ENCODE assay signal across 1 cellular context in the genomic region with DNA sequence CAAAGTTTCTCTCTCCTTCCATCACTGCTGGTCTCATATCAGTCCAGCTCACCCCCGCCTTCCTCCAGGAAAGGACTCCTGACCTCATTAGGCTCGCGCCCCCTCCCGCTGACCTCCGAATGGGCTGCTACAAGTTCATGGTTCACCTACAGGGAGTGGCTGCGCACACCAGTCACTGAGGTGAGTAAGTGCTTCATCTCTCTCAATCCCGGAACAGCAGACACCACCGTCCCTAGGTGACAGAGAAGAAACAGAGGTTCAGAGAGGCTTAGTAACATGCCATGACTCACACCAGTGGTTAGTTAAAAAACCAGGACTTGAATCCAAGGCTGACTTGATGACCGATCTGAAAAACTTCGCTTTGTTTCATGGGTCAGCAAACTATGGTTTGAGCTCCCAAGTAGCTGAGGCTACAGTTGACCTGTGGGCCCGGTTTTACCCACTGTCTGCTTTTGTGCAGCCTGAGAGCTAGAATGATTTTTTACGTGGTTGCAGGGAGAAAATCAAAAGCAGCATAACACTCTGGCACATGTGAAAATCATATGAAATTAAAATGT.
TF ChIP-seq lines count a peak whose summit lies in the region.

No MANE protein-coding gene starts in this region.

TF ChIP-seq in K562, 482 proteins besides CTCF, POLR2A, EP300 and RAD21 (continued from another document and continues in another):
- TF ChIP-seq NCOA4 (IDR thresholded peaks at IDR 0.05; ENCODE audit: partially characterized antibody) (no peak), CHD7 (IDR thresholded peaks at IDR 0.05; ENCODE audit: low read depth, low read length) (no peak), HMG20B (CRISPR knock-in tag; IDR thresholded peaks at IDR 0.05) (no peak), SP2 (IDR thresholded peaks at IDR 0.05; ENCODE audit: extremely low read depth, low read depth, low read length, poor library complexity, severe bottlenecking) (no peak), HNRNPK (IDR thresholded peaks at IDR 0.05; ENCODE audit: low read depth, low read length, poor library complexity, severe bottlenecking) (no peak), NFYB (IDR thresholded peaks at IDR 0.05; ENCODE audit: extremely low read depth, insufficient read length) (no peak), SAFB (IDR thresholded peaks at IDR 0.05; ENCODE audit: borderline replicate concordance, low read depth, low read length) (no peak), PBX2 (CRISPR knock-in tag; IDR thresholded peaks at IDR 0.05; ENCODE audit: low read depth) (no peak), PBX2 (tag; conservative IDR thresholded peaks at IDR 0.05; ENCODE audit: low read depth) (no peak), TAF15 (IDR thresholded peaks at IDR 0.05; ENCODE audit: low read depth, low read length) (no peak), MAFF (IDR thresholded peaks at IDR 0.05; ENCODE audit: low read length) (no peak), JUNB (CRISPR knock-in tag; conservative IDR thresholded peaks at IDR 0.05) (no peak), SETDB1 (IDR thresholded peaks at IDR 0.05; ENCODE audit: low read length) (no peak), ZEB2 (IDR thresholded peaks at IDR 0.05) (peak; percentile 87), NFIC (IDR thresholded peaks at IDR 0.05) (peak; percentile 26; the same call in 1 of the 2 replicates), ZNF589 (CRISPR knock-in tag; IDR thresholded peaks at IDR 0.05; ENCODE audit: low read depth) (no peak), CLOCK (CRISPR knock-in tag; IDR thresholded peaks at IDR 0.05; ENCODE audit: borderline replicate concordance) (no peak), ARID1B (IDR thresholded peaks at IDR 0.05) (peak; percentile 67), PRMT5 (CRISPR knock-in tag; IDR thresholded peaks at IDR 0.05) (no peak), PHB2 (IDR thresholded peaks at IDR 0.05; ENCODE audit: low read depth) (no peak), TSHZ1 (CRISPR knock-in tag; IDR thresholded peaks at IDR 0.05) (no peak), ZNF224 (CRISPR knock-in tag; IDR thresholded peaks at IDR 0.05) (no peak), CEBPG (CRISPR knock-in tag; IDR thresholded peaks at IDR 0.05) (no peak), CEBPG (tag; conservative IDR thresholded peaks at IDR 0.05 in 1 of 2, IDR thresholded peaks at IDR 0.05 in 1 of 2) (no peak), L3MBTL2 (IDR thresholded peaks at IDR 0.05) (no peak), TAF9B (IDR thresholded peaks at IDR 0.05; ENCODE audit: partially characterized antibody) (no peak), U2AF2 (optimal IDR thresholded peaks at IDR 0.05; ENCODE audit: low read depth, low read length) (no peak), MEF2A (IDR thresholded peaks at IDR 0.05; ENCODE audit: control insufficient read depth, low read depth, low read length) (no peak), FOXK2 (conservative IDR thresholded peaks at IDR 0.05 in 1 of 2, IDR thresholded peaks at IDR 0.05 in 1 of 2; ENCODE audit: low read depth in 2 of 2) (0 out of 4 replicates have a peak, but pooled peaks of 1 of the 2 experiments have one; percentile 45), UBTF (IDR thresholded peaks at IDR 0.05; ENCODE audit: borderline replicate concordance in 1 of 2, low read depth in 2 of 2, low read length in 2 of 2) (0 out of 4 replicates have a peak, but pooled peaks of 1 of the 2 experiments have one; percentile 46)
- TF ChIP-seq, protein P1, sequence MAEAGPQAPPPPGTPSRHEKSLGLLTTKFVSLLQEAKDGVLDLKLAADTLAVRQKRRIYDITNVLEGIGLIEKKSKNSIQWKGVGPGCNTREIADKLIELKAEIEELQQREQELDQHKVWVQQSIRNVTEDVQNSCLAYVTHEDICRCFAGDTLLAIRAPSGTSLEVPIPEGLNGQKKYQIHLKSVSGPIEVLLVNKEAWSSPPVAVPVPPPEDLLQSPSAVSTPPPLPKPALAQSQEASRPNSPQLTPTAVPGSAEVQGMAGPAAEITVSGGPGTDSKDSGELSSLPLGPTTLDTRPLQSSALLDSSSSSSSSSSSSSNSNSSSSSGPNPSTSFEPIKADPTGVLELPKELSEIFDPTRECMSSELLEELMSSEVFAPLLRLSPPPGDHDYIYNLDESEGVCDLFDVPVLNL (CRISPR knock-in tag; IDR thresholded peaks at IDR 0.05; ENCODE audit: low read depth) = no peak
